In genomic region chr9:136278894-136279293, GRCh38 we compare ENCODE assay signal across 8 cellular contexts. TPM values are rescaled to one million over a fixed set of nuclear protein-coding genes. Genes with fewer than 3 reads are reported as not detected.
"Had no signal": no experiment of that assay in that cellular context is flagged by ENCODE, and none has a peak within 500 bp of the region (broad histone marks: within the 10 kb centered on the region; RNA-seq: fewer than 3 reads in every experiment).

No MANE protein-coding gene starts in this region.

- H3K9ac ChIP-seq: KMS-11 had no signal

- DNase-seq: IMR-90, KBM-7, KG1 had no signal

- ATAC-seq: HepG2 had no signal

- FAIRE-seq: HepG2, HTR-8/SVneo had no signal

- H3K4me2 ChIP-seq: KMS-11 had no signal

- H3K27ac ChIP-seq: HL-60, KMS-11 had no signal

RNA-seq across cellular contexts. Expression of gene CCDC187, which starts 25.0 kb away (rescaled TPM):
- total RNA-seq: IMR-90 had no signal
- polyA plus RNA-seq: IMR-90 had no signal

RNA-seq across cellular contexts. Expression of gene GPSM1, which starts 48.4 kb away (rescaled TPM):
- polyA plus RNA-seq: IgD-negative memory B cell had no signal
